ENCODE assay signal across 24 cellular contexts in the genomic region with DNA sequence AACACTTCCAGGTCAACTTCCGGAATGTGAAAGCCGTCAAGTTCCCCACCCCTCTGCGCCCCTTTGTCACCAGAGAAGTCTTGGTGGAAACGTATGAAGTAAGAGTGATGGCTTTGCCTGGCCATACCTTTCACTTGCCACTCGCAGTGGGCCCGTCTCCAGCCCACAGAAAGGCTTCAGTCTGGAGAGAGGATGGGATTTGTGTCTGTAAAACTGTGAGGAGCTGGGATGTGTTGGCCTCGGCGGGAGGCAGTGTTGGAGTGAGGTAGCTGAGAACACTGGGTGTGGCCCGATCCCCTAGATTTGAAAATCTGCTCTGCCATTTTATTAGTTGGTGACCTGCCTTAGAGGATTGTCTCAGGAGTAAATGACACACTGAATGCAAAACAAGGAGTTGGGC. TPM values are rescaled to one million over a fixed set of nuclear protein-coding genes. Genes with fewer than 3 reads are reported as not detected.
"Had no signal": no experiment of that assay in that cellular context is flagged by ENCODE, and none has a peak within 500 bp of the region (broad histone marks: within the 10 kb centered on the region; RNA-seq: fewer than 3 reads in every experiment).

No MANE protein-coding gene starts in this region.

- DNase-seq: dermis blood vessel endothelial cell; effector memory CD4-positive, alpha-beta T cell; erythroblast; esophagus squamous epithelium; foreskin melanocyte; glutamatergic neuron; heart right ventricle; hippocampal formation; left cardiac atrium; left lung; mesenchymal stem cell; midbrain; naive thymus-derived CD4-positive, alpha-beta T cell; occipital lobe; pancreas; stimulated activated CD4-positive, alpha-beta T cell treated with anti-CD3 and anti-CD28 coated beads, Interleukin-4, amount 100 ng/mL, for 4 hours; stimulated activated naive B cell treated with anti-CD40 and anti-IgM and Interleukin-4, amounts not matched to agents 10 μg/mL and 1 μg/mL and 100 μg/mL, for 72 hours; thyroid gland; trophoblast cell had no signal

- H3K27ac Mint-ChIP-seq: progenitor cell of endocrine pancreas; stimulated activated naive B cell treated with anti-CD40 and anti-IgM and Interleukin-4, amounts not matched to agents 10 μg/mL and 1 μg/mL and 100 μg/mL, for 72 hours; stimulated activated naive CD8-positive, alpha-beta T cell treated with anti-CD3 and anti-CD28 coated beads, Interleukin-15, Interleukin-2, amounts not matched to agents 100 ng/mL and 50 ng/mL, for 24 hours had no signal

- H3K36me3 ChIP-seq: right lobe of liver had no signal

- H3K9me3 ChIP-seq: esophagus squamous epithelium, heart right ventricle, left lung, pancreas, right lobe of liver, thyroid gland had no signal

- H3K4me3 Mint-ChIP-seq: naive thymus-derived CD4-positive, alpha-beta T cell; stimulated activated naive B cell treated with anti-CD40 and anti-IgM and Interleukin-4, amounts not matched to agents 10 μg/mL and 1 μg/mL and 100 μg/mL, for 72 hours; stimulated activated naive CD8-positive, alpha-beta T cell treated with anti-CD3 and anti-CD28 coated beads, Interleukin-15, Interleukin-2, amounts not matched to agents 100 ng/mL and 50 ng/mL, for 24 hours had no signal

- ATAC-seq: heart right ventricle; left cardiac atrium; left lung; naive thymus-derived CD4-positive, alpha-beta T cell; pancreas; right lobe of liver; stimulated activated naive B cell treated with anti-CD40 and anti-IgM and Interleukin-4, amounts not matched to agents 10 μg/mL and 1 μg/mL and 100 μg/mL, for 72 hours had no signal

- H3K27me3 Mint-ChIP-seq: naive thymus-derived CD4-positive, alpha-beta T cell; progenitor cell of endocrine pancreas; stimulated activated naive B cell treated with anti-CD40 and anti-IgM and Interleukin-4, amounts not matched to agents 10 μg/mL and 1 μg/mL and 100 μg/mL, for 72 hours; stimulated activated naive CD8-positive, alpha-beta T cell treated with anti-CD3 and anti-CD28 coated beads, Interleukin-15, Interleukin-2, amounts not matched to agents 100 ng/mL and 50 ng/mL, for 24 hours had no signal

- H3K4me3 ChIP-seq: coronary artery, esophagus squamous epithelium, heart right ventricle, left lung, pancreas, right lobe of liver, smooth muscle cell, thyroid gland had no signal

- H3K9me3 Mint-ChIP-seq: naive thymus-derived CD4-positive, alpha-beta T cell; stimulated activated naive B cell treated with anti-CD40 and anti-IgM and Interleukin-4, amounts not matched to agents 10 μg/mL and 1 μg/mL and 100 μg/mL, for 72 hours; stimulated activated naive CD8-positive, alpha-beta T cell treated with anti-CD3 and anti-CD28 coated beads, Interleukin-15, Interleukin-2, amounts not matched to agents 100 ng/mL and 50 ng/mL, for 24 hours had no signal

- H3K27ac ChIP-seq: coronary artery, esophagus squamous epithelium, heart right ventricle, left lung, pancreas, right lobe of liver, thyroid gland had no signal

- H3K27me3 ChIP-seq: esophagus squamous epithelium, heart right ventricle, left lung, pancreas, right lobe of liver, thyroid gland had no signal

RNA-seq across cellular contexts. Expression of gene DENND2A, which starts 38.6 kb away (rescaled TPM):
- total RNA-seq: naive thymus-derived CD4-positive, alpha-beta T cell had no signal
- polyA plus RNA-seq: naive thymus-derived CD4-positive, alpha-beta T cell had no signal
